In the genomic region with DNA sequence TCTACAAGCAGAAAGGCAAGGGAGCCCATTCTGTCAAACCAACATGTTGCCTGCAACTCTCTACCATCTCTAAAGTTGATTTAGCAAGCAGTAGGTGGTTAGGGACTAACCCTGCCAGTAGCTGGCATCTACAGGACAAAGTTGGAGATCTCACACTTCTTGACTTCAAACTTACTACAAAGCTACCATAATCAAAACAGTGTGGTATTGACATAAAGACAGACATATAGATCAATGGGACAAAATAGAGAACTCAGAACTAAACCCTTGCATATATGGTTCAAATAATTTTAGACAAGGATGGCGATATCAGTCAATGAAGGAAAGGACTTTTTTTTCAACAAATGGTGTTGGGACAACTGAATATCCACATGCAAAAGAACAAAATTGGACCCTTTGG, we compare ENCODE assay signal across 3 cellular contexts.
TF ChIP-seq lines count a peak whose summit lies in the region.

No MANE protein-coding gene starts in this region.

TF ChIP-seq in A549, 52 proteins besides CTCF, POLR2A, EP300 and RAD21 (continued from another document):
- TF ChIP-seq, protein P1, sequence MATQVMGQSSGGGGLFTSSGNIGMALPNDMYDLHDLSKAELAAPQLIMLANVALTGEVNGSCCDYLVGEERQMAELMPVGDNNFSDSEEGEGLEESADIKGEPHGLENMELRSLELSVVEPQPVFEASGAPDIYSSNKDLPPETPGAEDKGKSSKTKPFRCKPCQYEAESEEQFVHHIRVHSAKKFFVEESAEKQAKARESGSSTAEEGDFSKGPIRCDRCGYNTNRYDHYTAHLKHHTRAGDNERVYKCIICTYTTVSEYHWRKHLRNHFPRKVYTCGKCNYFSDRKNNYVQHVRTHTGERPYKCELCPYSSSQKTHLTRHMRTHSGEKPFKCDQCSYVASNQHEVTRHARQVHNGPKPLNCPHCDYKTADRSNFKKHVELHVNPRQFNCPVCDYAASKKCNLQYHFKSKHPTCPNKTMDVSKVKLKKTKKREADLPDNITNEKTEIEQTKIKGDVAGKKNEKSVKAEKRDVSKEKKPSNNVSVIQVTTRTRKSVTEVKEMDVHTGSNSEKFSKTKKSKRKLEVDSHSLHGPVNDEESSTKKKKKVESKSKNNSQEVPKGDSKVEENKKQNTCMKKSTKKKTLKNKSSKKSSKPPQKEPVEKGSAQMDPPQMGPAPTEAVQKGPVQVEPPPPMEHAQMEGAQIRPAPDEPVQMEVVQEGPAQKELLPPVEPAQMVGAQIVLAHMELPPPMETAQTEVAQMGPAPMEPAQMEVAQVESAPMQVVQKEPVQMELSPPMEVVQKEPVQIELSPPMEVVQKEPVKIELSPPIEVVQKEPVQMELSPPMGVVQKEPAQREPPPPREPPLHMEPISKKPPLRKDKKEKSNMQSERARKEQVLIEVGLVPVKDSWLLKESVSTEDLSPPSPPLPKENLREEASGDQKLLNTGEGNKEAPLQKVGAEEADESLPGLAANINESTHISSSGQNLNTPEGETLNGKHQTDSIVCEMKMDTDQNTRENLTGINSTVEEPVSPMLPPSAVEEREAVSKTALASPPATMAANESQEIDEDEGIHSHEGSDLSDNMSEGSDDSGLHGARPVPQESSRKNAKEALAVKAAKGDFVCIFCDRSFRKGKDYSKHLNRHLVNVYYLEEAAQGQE (IDR thresholded peaks at IDR 0.05): no peak

TF ChIP-seq in HCT116, 20 proteins besides CTCF, POLR2A, EP300 and RAD21 (continued from another document):
- TF ChIP-seq, protein P2, sequence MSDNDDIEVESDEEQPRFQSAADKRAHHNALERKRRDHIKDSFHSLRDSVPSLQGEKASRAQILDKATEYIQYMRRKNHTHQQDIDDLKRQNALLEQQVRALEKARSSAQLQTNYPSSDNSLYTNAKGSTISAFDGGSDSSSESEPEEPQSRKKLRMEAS (IDR thresholded peaks at IDR 0.05): no peak

TF ChIP-seq in K562, 482 proteins besides CTCF, POLR2A, EP300 and RAD21 (continued from another document):
- TF ChIP-seq FOXA3 (CRISPR knock-in tag; conservative IDR thresholded peaks at IDR 0.05 in 1 of 2, IDR thresholded peaks at IDR 0.05 in 1 of 2): peak in 1 of 2 experiments; percentile 46; a peak in 2 of 4 replicates
- TF ChIP-seq BRCA1 (IDR thresholded peaks at IDR 0.05): no peak
- TF ChIP-seq BRCA1 (CRISPR knock-in tag; IDR thresholded peaks at IDR 0.05): no peak
- peak; percentile 87 for TF ChIP-seq TRIM28 (IDR thresholded peaks at IDR 0.05)
- TF ChIP-seq, protein P3, sequence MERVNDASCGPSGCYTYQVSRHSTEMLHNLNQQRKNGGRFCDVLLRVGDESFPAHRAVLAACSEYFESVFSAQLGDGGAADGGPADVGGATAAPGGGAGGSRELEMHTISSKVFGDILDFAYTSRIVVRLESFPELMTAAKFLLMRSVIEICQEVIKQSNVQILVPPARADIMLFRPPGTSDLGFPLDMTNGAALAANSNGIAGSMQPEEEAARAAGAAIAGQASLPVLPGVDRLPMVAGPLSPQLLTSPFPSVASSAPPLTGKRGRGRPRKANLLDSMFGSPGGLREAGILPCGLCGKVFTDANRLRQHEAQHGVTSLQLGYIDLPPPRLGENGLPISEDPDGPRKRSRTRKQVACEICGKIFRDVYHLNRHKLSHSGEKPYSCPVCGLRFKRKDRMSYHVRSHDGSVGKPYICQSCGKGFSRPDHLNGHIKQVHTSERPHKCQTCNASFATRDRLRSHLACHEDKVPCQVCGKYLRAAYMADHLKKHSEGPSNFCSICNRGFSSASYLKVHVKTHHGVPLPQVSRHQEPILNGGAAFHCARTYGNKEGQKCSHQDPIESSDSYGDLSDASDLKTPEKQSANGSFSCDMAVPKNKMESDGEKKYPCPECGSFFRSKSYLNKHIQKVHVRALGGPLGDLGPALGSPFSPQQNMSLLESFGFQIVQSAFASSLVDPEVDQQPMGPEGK (CRISPR knock-in tag; IDR thresholded peaks at IDR 0.05; ENCODE audit: borderline replicate concordance): no peak
- TF ChIP-seq RBM25 (IDR thresholded peaks at IDR 0.05; ENCODE audit: low read depth, low read length, severe bottlenecking): peak; percentile 91
- peak; percentile 33; the same call in 1 of the 2 replicates for TF ChIP-seq ADNP (tag; IDR thresholded peaks at IDR 0.05)
